Comparison of ENCODE assay signal across 25 cellular contexts in genomic region chr3:98796334-98796733, GRCh38. TPM values are rescaled to one million over a fixed set of nuclear protein-coding genes. Genes with fewer than 3 reads are reported as not detected.
A peak's percentile ranks its signal among the peaks of the same experiment; 100 is the strongest.
DNase-seq lines count a peak whose midpoint lies in the region; ATAC-seq, FAIRE-seq and TF ChIP-seq lines count a peak whose summit lies in the region.
"Had no signal": no experiment of that assay in that cellular context is flagged by ENCODE, and none has a peak within 500 bp of the region (broad histone marks: within the 10 kb centered on the region; RNA-seq: fewer than 3 reads in every experiment).

No MANE protein-coding gene starts in this region.

- no peak overlapping the region for H3K27ac Mint-ChIP-seq in WTC11
- H3K27ac Mint-ChIP-seq: CD8-positive, alpha-beta memory T cell; T-cell had no signal

- FAIRE-seq in urothelium cell line (lab: Jason Lieb, UNC) = peak; percentile 76
- FAIRE-seq: A204.1, GM12892, GM19239 had no signal

- ATAC-seq in SK-N-SH treated with all-trans-retinoic acid at 6 μM for 48 hours (no peak), left lobe of liver (peak; percentile 87), GM18861 (IDR thresholded peaks at IDR 0.05; ENCODE audit: unreplicated experiment) (no peak), WTC11 (no peak)
- ATAC-seq: PC-3, T-cell had no signal

- TF ChIP-seq CTCF in SK-N-SH (IDR thresholded peaks at IDR 0.05) (no peak), WTC11 (IDR thresholded peaks at IDR 0.05) (no peak)

- no peak overlapping the region for H2AFZ ChIP-seq in SK-N-SH (ENCODE audit: low read depth)

- peaks cover 72 to 80% of the 10 kb centered on the region in 2 experiments for H3K36me3 ChIP-seq in SK-N-SH (replicated peaks in 1 of 2; ENCODE audit: control insufficient read depth in 1 of 2, insufficient read depth in 2 of 2, low read length in 1 of 2)

- H3K9ac ChIP-seq in SK-N-SH = no peak overlapping the region

- H3K9me2 ChIP-seq in SK-N-SH = no peaks in the 10 kb centered on the region

- peaks cover 0 to 9% of the 10 kb centered on the region in 2 experiments; a peak in 2 of 4 replicates for H3K4me1 ChIP-seq in SK-N-SH (ENCODE audit: control insufficient read depth in 1 of 2, insufficient read depth in 2 of 2, low read depth in 1 of 2, low read length in 1 of 2)

- peaks cover 4% of the 10 kb centered on the region; the same call in 1 of the 2 replicates for H3K4me1 Mint-ChIP-seq in WTC11
- H3K4me1 Mint-ChIP-seq: T-cell had no signal

- H3F3A ChIP-seq in SK-N-SH (replicated peaks; ENCODE audit: insufficient read depth) = peaks cover 93% of the 10 kb centered on the region

- DNase-seq in SK-N-SH (no peak), NCI-H526 treated with DMSO at 0.1 percent for 48 hours (lab: John Stamatoyannopoulos, UW) (peak; percentile 27), left lobe of liver (ENCODE audit: low spot score) (no peak), urothelium cell line (ENCODE audit: low spot score) (no peak), WTC11 (ENCODE audit: low spot score) (no peak)
- DNase-seq in effector CD4-positive, alpha-beta T cell = no peak
- DNase-seq: CD8-positive, alpha-beta memory T cell; DMS79 treated with DMSO at 0.1 percent for 48 hours; H7; KG1; NCI-H1092; NCI-H1436; NCI-H1930; NCI-H2227 treated with DMSO at 0.1 percent for 48 hours; NCI-H524 treated with DMSO at 0.1 percent for 48 hours; PC-3; RPMI8226; SHP77 treated with DMSO at 0.1 percent for 48 hours; T-cell had no signal

- H4K20me1 ChIP-seq in SK-N-SH (ENCODE audit: insufficient read depth) = peaks cover 57% of the 10 kb centered on the region

- H3K79me2 ChIP-seq in SK-N-SH (ENCODE audit: insufficient read depth) = no peaks in the 10 kb centered on the region; the same call in 1 of the 2 replicates

- no peaks in the 10 kb centered on the region for H3K9me3 Mint-ChIP-seq in WTC11
- H3K9me3 Mint-ChIP-seq: CD8-positive, alpha-beta memory T cell; T-cell had no signal

- no peak overlapping the region for H3K4me2 ChIP-seq in SK-N-SH

- POLR2A ChIA-PET in SK-N-SH (lab: Yijun Ruan, JAX) (no interaction called here), WTC11 (lab: Charles Lee) (no interaction called here)

- TF ChIP-seq RAD21 in SK-N-SH (IDR thresholded peaks at IDR 0.05; ENCODE audit: low read length) = no peak

- CTCF ChIA-PET in SK-N-SH (lab: Yijun Ruan, JAX) = interaction anchor here (1.7 to 2.6 kb wide), 2 partner anchors 194 to 200 kb away, joined by 7 read pairs; no protein-coding TSS in a partner anchor
- CTCF ChIA-PET in WTC11 (lab: Charles Lee) = no interaction called here

- no peaks in the 10 kb centered on the region for H3K27me3 ChIP-seq in SK-N-SH (ENCODE audit: insufficient read depth)

- peak overlapping the region in 1 of 2 experiments; percentile 56; a peak in 2 of 4 replicates for H3K27ac ChIP-seq in SK-N-SH (ENCODE audit: low read depth in 2 of 2, low read length in 1 of 2)
- H3K27ac ChIP-seq: C4-2B had no signal

- WGBS in SK-N-SH (ENCODE audit: low lambda C conversion rate) = 92% methylated on average over 5 of the region's 5 CpGs

- no peak for TF ChIP-seq EP300 in SK-N-SH (IDR thresholded peaks at IDR 0.05; ENCODE audit: borderline replicate concordance in 1 of 2, low read depth in 1 of 2, low read length in 1 of 2)

- H3K4me3 ChIP-seq in SK-N-SH (ENCODE audit: low read depth in 2 of 2, low read length in 1 of 2) = no peak overlapping the region

- H3K36me3 Mint-ChIP-seq in WTC11 = peaks cover 20% of the 10 kb centered on the region
- H3K36me3 Mint-ChIP-seq: CD8-positive, alpha-beta memory T cell; T-cell had no signal

- H3K9me3 ChIP-seq in SK-N-SH = no peaks in the 10 kb centered on the region

- H3K27me3 Mint-ChIP-seq in WTC11 (ENCODE audit: low read depth) = no peaks in the 10 kb centered on the region
- H3K27me3 Mint-ChIP-seq: T-cell had no signal

- H3K4me3 Mint-ChIP-seq in WTC11 = no peak overlapping the region
- H3K4me3 Mint-ChIP-seq: CD8-positive, alpha-beta memory T cell; T-cell had no signal

TF ChIP-seq in SK-N-SH, 30 proteins besides CTCF, POLR2A, EP300 and RAD21:
- TF ChIP-seq POLR2AphosphoS5 (IDR thresholded peaks at IDR 0.05; ENCODE audit: low read depth, low read length) = peak; percentile 10
- no peak for TF ChIP-seq USF1 (IDR thresholded peaks at IDR 0.05; ENCODE audit: borderline replicate concordance, low read depth)

TF ChIP-seq in SK-N-SH treated with all-trans-retinoic acid at 6 μM for 48 hours, 23 proteins besides CTCF, POLR2A, EP300 and RAD21 (continues in another document):
- no peak for TF ChIP-seq ISL1 (CRISPR knock-in tag; IDR thresholded peaks at IDR 0.05)
- no peak for TF ChIP-seq ZC3H10 (CRISPR knock-in tag; IDR thresholded peaks at IDR 0.05)
- TF ChIP-seq TCF4 (CRISPR knock-in tag; IDR thresholded peaks at IDR 0.05; ENCODE audit: borderline replicate concordance) = no peak
- no peak for TF ChIP-seq POU6F1 (CRISPR knock-in tag; IDR thresholded peaks at IDR 0.05; ENCODE audit: borderline replicate concordance, low read depth)

TF ChIP-seq in WTC11, 78 proteins besides CTCF, POLR2A, EP300 and RAD21:
- TF ChIP-seq SP1 (CRISPR knock-in tag; conservative IDR thresholded peaks at IDR 0.05) = no peak
- TF ChIP-seq NR1H2 (CRISPR knock-in tag; IDR thresholded peaks at IDR 0.05) = no peak
- TF ChIP-seq ATF3 (CRISPR knock-in tag; conservative IDR thresholded peaks at IDR 0.05) = no peak
- TF ChIP-seq PREB (CRISPR knock-in tag; IDR thresholded peaks at IDR 0.05; ENCODE audit: borderline replicate concordance) = no peak
- no peak for TF ChIP-seq ESRRA (CRISPR knock-in tag; IDR thresholded peaks at IDR 0.05; ENCODE audit: borderline replicate concordance)
- no peak for TF ChIP-seq ZNF219 (CRISPR knock-in tag; IDR thresholded peaks at IDR 0.05; ENCODE audit: borderline replicate concordance)
- no peak for TF ChIP-seq NR3C1 (CRISPR knock-in tag; conservative IDR thresholded peaks at IDR 0.05; ENCODE audit: low read depth)
- no peak for TF ChIP-seq ZNF121 (CRISPR knock-in tag; IDR thresholded peaks at IDR 0.05)

RNA-seq across cellular contexts. Expression of gene ST3GAL6, which starts 33.2 kb away (rescaled TPM):
- 16.3 and 17.9 TPM in 2 replicates for polyA plus RNA-seq in SK-N-SH (2012; rRNA removed)
- 19.4 and 22.4 TPM in 2 replicates for polyA plus RNA-seq in SK-N-SH (2012; cell fraction: cytosol; rRNA removed)
- polyA plus RNA-seq in SK-N-SH (2012; cell fraction: nucleus; rRNA removed) = 15.9 and 33.7 TPM in 2 replicates
- total RNA-seq in left lobe of liver = 41.8 TPM
- 8.1 to 8.7 TPM (median 8.3 TPM) in 3 replicates for total RNA-seq in WTC11 (2021)
- polyA plus RNA-seq: CD8-positive, alpha-beta memory T cell had no signal
